In the genomic region with DNA sequence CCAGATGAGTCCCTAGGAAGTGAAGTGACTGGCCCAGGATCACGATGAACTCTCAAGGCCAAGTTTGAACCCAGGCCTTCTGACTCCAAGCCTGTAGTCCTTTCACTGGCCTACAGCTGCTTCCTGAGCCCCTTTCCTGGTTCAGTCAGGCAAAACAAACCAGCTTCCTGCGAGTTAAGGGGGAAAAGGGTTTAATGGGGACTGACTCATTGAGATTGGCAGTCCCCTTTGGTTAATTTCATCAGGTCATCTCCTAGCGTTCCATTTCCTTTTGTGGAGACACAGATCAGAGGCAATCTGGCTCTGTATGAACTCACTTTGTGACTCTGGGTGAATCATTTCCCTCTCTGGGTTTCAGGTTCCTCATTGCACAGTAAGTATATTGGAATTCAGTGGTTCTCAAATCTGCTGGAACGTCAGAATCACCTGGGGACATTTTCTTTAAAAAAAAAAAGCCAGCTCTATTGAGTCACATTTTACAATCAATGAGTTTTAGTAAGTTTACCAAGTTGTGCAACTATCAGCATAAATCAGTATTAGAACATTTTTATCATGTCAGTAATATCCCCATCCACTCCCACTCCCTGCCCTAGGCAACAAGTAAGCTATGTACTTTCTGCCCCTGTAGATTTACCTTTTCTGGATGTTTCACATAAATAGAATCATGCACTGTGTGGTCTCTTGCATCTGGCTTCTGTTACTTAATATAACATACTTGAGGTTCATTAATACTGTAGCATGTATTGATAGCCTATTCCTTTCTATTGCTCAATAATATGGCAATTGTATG, we compare ENCODE assay signal across 10 cellular contexts.
A peak's percentile ranks its signal among the peaks of the same experiment; 100 is the strongest.
DNase-seq lines count a peak whose midpoint lies in the region; ATAC-seq, FAIRE-seq and TF ChIP-seq lines count a peak whose summit lies in the region.
"Had no signal": no experiment of that assay in that cellular context is flagged by ENCODE, and none has a peak within 500 bp of the region (broad histone marks: within the 10 kb centered on the region; RNA-seq: fewer than 3 reads in every experiment).

No MANE protein-coding gene starts in this region.

- no peak overlapping the region for H3K4me3 ChIP-seq in fibroblast of the aortic adventitia (ENCODE audit: low read depth, low read length)

- no peaks in the 10 kb centered on the region for H3K36me3 Mint-ChIP-seq in stimulated activated naive B cell treated with anti-CD40 and anti-IgM and Interleukin-4, amounts not matched to agents 10 μg/mL and 1 μg/mL and 100 μg/mL, for 72 hours

- no peak for TF ChIP-seq CTCF in fibroblast of the aortic adventitia (IDR thresholded peaks at IDR 0.05; ENCODE audit: insufficient read depth, low read length)

- H3K27me3 Mint-ChIP-seq in stimulated activated naive B cell treated with anti-CD40 and anti-IgM and Interleukin-4, amounts not matched to agents 10 μg/mL and 1 μg/mL and 100 μg/mL, for 72 hours, result peaks cover 7 to 13% of the 10 kb centered on the region in 2 donors

- H3K27ac Mint-ChIP-seq in stimulated activated naive B cell treated with anti-CD40 and anti-IgM and Interleukin-4, amounts not matched to agents 10 μg/mL and 1 μg/mL and 100 μg/mL, for 72 hours, result no peak overlapping the region

- 0 out of 2 replicates have a peak, but pooled peaks have one; percentile 9 for TF ChIP-seq POLR2A in H54 (IDR thresholded peaks at IDR 0.05; ENCODE audit: low read depth, low read length)

- no peaks in the 10 kb centered on the region for H3K4me1 Mint-ChIP-seq in stimulated activated naive B cell treated with anti-CD40 and anti-IgM and Interleukin-4, amounts not matched to agents 10 μg/mL and 1 μg/mL and 100 μg/mL, for 72 hours

- FAIRE-seq in H54 (lab: Jason Lieb, UNC), result peak; percentile 87

- H3K4me3 Mint-ChIP-seq in stimulated activated naive B cell treated with anti-CD40 and anti-IgM and Interleukin-4, amounts not matched to agents 10 μg/mL and 1 μg/mL and 100 μg/mL, for 72 hours, result no peak overlapping the region

- peak; percentile 38 to 76 for ATAC-seq in stimulated activated naive B cell treated with anti-CD40 and anti-IgM and Interleukin-4, amounts not matched to agents 10 μg/mL and 1 μg/mL and 100 μg/mL, for 72 hours (replicated peaks)
- ATAC-seq in GM18867 (IDR thresholded peaks at IDR 0.05; ENCODE audit: unreplicated experiment) (no peak), HG03025 (IDR thresholded peaks at IDR 0.05; ENCODE audit: low FRiP score, unreplicated experiment) (no peak)

- H3K9me3 Mint-ChIP-seq in stimulated activated naive B cell treated with anti-CD40 and anti-IgM and Interleukin-4, amounts not matched to agents 10 μg/mL and 1 μg/mL and 100 μg/mL, for 72 hours, result no peaks in the 10 kb centered on the region

- DNase-seq in H54 (ENCODE audit: insufficient read length, low spot score), result peak; percentile 54
- peak; percentile 100 for DNase-seq in RPMI7951 (ENCODE audit: low read depth)
- DNase-seq in fibroblast of the aortic adventitia (ENCODE audit: low read depth), result peak; percentile 99
- DNase-seq in stimulated activated naive B cell treated with anti-CD40 and anti-IgM and Interleukin-4, amounts not matched to agents 10 μg/mL and 1 μg/mL and 100 μg/mL, for 72 hours, result no peak
- no peak for DNase-seq in GDM1 (lab: John Stamatoyannopoulos, UW)
- DNase-seq: effector memory CD4-positive, alpha-beta T cell; SHP77; stimulated activated CD4-positive, alpha-beta T cell treated with anti-CD3 and anti-CD28 coated beads, Interleukin-4, amount 100 ng/mL, for 1 hour had no signal

Comparison
In these comparisons a context has a peak if more than half of its experiments do, and no peak if none do; other contexts are left out.
1. DNase-seq: peak in H54 (single experiment), RPMI7951 (single experiment) and fibroblast of the aortic adventitia (single experiment); none in stimulated activated naive B cell treated with anti-CD40 and anti-IgM and Interleukin-4, amounts not matched to agents 10 μg/mL and 1 μg/mL and 100 μg/mL, for 72 hours (single experiment) and GDM1 (single experiment).
2. ATAC-seq: peak in stimulated activated naive B cell treated with anti-CD40 and anti-IgM and Interleukin-4, amounts not matched to agents 10 μg/mL and 1 μg/mL and 100 μg/mL, for 72 hours (2 of 2); none in GM18867 (single experiment) and HG03025 (single experiment).